In genomic region chr9:19650292-19650691, GRCh38 we compare ENCODE assay signal across 1 cellular context.
A peak's percentile ranks its signal among the peaks of the same experiment; 100 is the strongest.
TF ChIP-seq lines count a peak whose summit lies in the region.

No MANE protein-coding gene starts in this region.

TF ChIP-seq in K562, 482 proteins besides CTCF, POLR2A, EP300 and RAD21 (continued from another document and continues in another):
- TF ChIP-seq AFF1 (IDR thresholded peaks at IDR 0.05; ENCODE audit: low read depth in 1 of 2, partially characterized antibody in 2 of 2) (no peak), ZBTB26 (CRISPR knock-in tag; IDR thresholded peaks at IDR 0.05) (no peak), ZFP1 (CRISPR knock-in tag; IDR thresholded peaks at IDR 0.05) (no peak), NFXL1 (CRISPR knock-in tag; IDR thresholded peaks at IDR 0.05) (no peak), HEY1 (CRISPR knock-in tag; IDR thresholded peaks at IDR 0.05; ENCODE audit: borderline replicate concordance) (no peak), FOXJ3 (CRISPR knock-in tag; IDR thresholded peaks at IDR 0.05) (no peak), MEF2A (IDR thresholded peaks at IDR 0.05; ENCODE audit: control insufficient read depth, low read depth, low read length) (no peak), PHB2 (IDR thresholded peaks at IDR 0.05; ENCODE audit: low read depth) (no peak), PRDM10 (IDR thresholded peaks at IDR 0.05; ENCODE audit: partially characterized antibody) (no peak), PHF20 (IDR thresholded peaks at IDR 0.05; ENCODE audit: partially characterized antibody) (no peak), TARDBP (IDR thresholded peaks at IDR 0.05) (no peak), ELF1 (tag; IDR thresholded peaks at IDR 0.05) (no peak), ATF4 (CRISPR knock-in tag; IDR thresholded peaks at IDR 0.05) (no peak), FOXA3 (CRISPR knock-in tag; conservative IDR thresholded peaks at IDR 0.05 in 1 of 2, IDR thresholded peaks at IDR 0.05 in 1 of 2) (no peak), HNRNPH1 (optimal IDR thresholded peaks at IDR 0.05; ENCODE audit: low read depth, low read length) (no peak), HCFC1 (IDR thresholded peaks at IDR 0.05; ENCODE audit: low read depth, low read length) (no peak), FOXK2 (conservative IDR thresholded peaks at IDR 0.05 in 1 of 2, IDR thresholded peaks at IDR 0.05 in 1 of 2; ENCODE audit: low read depth in 2 of 2) (no peak), ATF6 (CRISPR knock-in tag; IDR thresholded peaks at IDR 0.05) (no peak), NEUROD1 (IDR thresholded peaks at IDR 0.05; ENCODE audit: borderline replicate concordance, low read depth, low read length, partially characterized antibody) (no peak), FIP1L1 (IDR thresholded peaks at IDR 0.05; ENCODE audit: low read depth, low read length, poor library complexity, severe bottlenecking) (no peak), ZBTB49 (CRISPR knock-in tag; IDR thresholded peaks at IDR 0.05; ENCODE audit: borderline replicate concordance) (no peak), NCOR1 (IDR thresholded peaks at IDR 0.05) (peak; percentile 55; the same call in 1 of the 2 replicates), TCF15 (CRISPR knock-in tag; IDR thresholded peaks at IDR 0.05) (no peak), NUFIP1 (IDR thresholded peaks at IDR 0.05; ENCODE audit: partially characterized antibody) (no peak), HNRNPLL (IDR thresholded peaks at IDR 0.05; ENCODE audit: low read depth, low read length, poor library complexity, severe bottlenecking) (no peak), ZBTB34 (CRISPR knock-in tag; IDR thresholded peaks at IDR 0.05) (no peak), NONO (IDR thresholded peaks at IDR 0.05; ENCODE audit: low read depth in 2 of 2, low read length in 1 of 2) (no peak), U2AF2 (optimal IDR thresholded peaks at IDR 0.05; ENCODE audit: low read depth, low read length) (no peak), TFAM (CRISPR knock-in tag; conservative IDR thresholded peaks at IDR 0.05) (no peak), YBX1 (IDR thresholded peaks at IDR 0.05) (no peak), SRSF1 (IDR thresholded peaks at IDR 0.05; ENCODE audit: low read depth, low read length) (no peak), RB1 (IDR thresholded peaks at IDR 0.05; ENCODE audit: low read depth) (no peak), FOXA1 (IDR thresholded peaks at IDR 0.05; ENCODE audit: borderline replicate concordance) (no peak), USF1 (CRISPR knock-in tag; IDR thresholded peaks at IDR 0.05) (no peak), NR2C1 (IDR thresholded peaks at IDR 0.05) (no peak), NR2C1 (tag; IDR thresholded peaks at IDR 0.05) (no peak), ZNF830 (CRISPR knock-in tag; IDR thresholded peaks at IDR 0.05) (no peak), GATA2 (CRISPR knock-in tag; IDR thresholded peaks at IDR 0.05) (peak; percentile 77), CREB5 (CRISPR knock-in tag; IDR thresholded peaks at IDR 0.05) (no peak), ELF2 (CRISPR knock-in tag; IDR thresholded peaks at IDR 0.05) (no peak), ZFP30 (CRISPR knock-in tag; IDR thresholded peaks at IDR 0.05; ENCODE audit: borderline replicate concordance) (no peak), ZNF140 (CRISPR knock-in tag; IDR thresholded peaks at IDR 0.05) (no peak), ZNF778 (CRISPR knock-in tag; IDR thresholded peaks at IDR 0.05) (no peak), SRSF3 (IDR thresholded peaks at IDR 0.05; ENCODE audit: insufficient read depth, low read length) (no peak), ELK3 (CRISPR knock-in tag; IDR thresholded peaks at IDR 0.05) (no peak), SREBF2 (CRISPR knock-in tag; IDR thresholded peaks at IDR 0.05) (no peak), CBX3 (IDR thresholded peaks at IDR 0.05; ENCODE audit: borderline replicate concordance in 1 of 2, low read length in 2 of 2) (no peak), EWSR1 (IDR thresholded peaks at IDR 0.05; ENCODE audit: borderline replicate concordance, low read depth, partially characterized antibody) (no peak)
